ENCODE assay signal across 12 cellular contexts in the genomic region with DNA sequence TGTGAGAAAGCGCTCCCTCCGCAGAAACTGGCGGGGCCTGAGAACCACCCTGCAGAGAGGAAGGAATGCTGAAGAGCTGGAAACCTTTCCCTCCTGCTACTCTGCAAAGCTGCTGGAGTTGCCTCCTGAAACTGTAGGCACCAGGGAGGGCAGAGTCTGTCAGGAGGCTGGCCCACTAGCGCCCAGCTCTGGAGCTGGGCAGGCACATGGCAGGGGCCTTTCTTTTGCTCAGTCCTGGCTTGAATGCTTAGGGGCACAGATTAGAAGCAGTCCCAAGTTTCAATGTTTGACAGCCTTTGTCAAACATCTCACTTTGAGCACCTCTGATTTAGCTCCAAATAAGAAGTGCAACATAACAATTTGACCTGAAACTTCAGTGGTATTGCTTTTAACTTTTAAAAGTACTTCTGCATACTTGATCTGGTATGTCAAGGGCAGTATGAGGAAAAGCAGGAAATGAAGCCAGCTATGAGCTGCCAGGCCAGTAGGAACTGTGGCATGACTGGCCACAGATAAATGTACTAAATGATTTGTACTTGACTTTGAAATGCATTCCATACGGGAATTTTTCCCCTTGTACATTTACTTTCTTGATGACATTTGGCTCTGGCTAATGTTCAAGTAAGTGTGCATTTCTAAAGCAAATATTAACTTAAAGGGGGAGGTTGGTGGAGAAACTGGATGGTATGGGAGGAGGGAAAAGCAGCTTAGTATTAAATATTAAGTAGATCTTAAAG. TPM values are rescaled to one million over a fixed set of nuclear protein-coding genes. Genes with fewer than 3 reads are reported as not detected.
DNase-seq lines count a peak whose midpoint lies in the region; ATAC-seq and TF ChIP-seq lines count a peak whose summit lies in the region.
"Had no signal": no experiment of that assay in that cellular context is flagged by ENCODE, and none has a peak within 500 bp of the region (broad histone marks: within the 10 kb centered on the region; RNA-seq: fewer than 3 reads in every experiment).

No MANE protein-coding gene starts in this region.

- POLR2A ChIA-PET in activated CD8-positive, alpha-beta T cell treated with anti-CD3 and anti-CD28 coated beads for 36 hours (lab: Charles Lee), result no interaction called here

- H3K9me3 ChIP-seq in RWPE2 (ENCODE audit: severe bottlenecking), result no peaks in the 10 kb centered on the region

- ATAC-seq in RWPE2 (ENCODE audit: low read depth) (no peak), HG02759 (IDR thresholded peaks at IDR 0.05; ENCODE audit: unreplicated experiment) (no peak), HG03280 (IDR thresholded peaks at IDR 0.05; ENCODE audit: unreplicated experiment) (no peak)
- no peak for ATAC-seq in activated CD8-positive, alpha-beta T cell treated with anti-CD3 and anti-CD28 coated beads for 36 hours

- H3K27ac ChIP-seq in RWPE2 (ENCODE audit: poor library complexity, severe bottlenecking), result peak overlapping the region; percentile 97

- peaks cover 11% of the 10 kb centered on the region for H3K27me3 Mint-ChIP-seq in osteocyte (ENCODE audit: unreplicated experiment)
- H3K27me3 Mint-ChIP-seq in activated CD8-positive, alpha-beta T cell treated with anti-CD3 and anti-CD28 coated beads for 36 hours, result peaks cover 11% of the 10 kb centered on the region

- peak; percentile 15 for DNase-seq in DMS53 treated with DMSO at 0.1 percent for 48 hours (lab: John Stamatoyannopoulos, UW; ENCODE audit: unreplicated experiment)
- no peak for DNase-seq in RWPE2 (ENCODE audit: low spot score)
- peak; percentile 49 for DNase-seq in fibroblast of peridontal ligament (ENCODE audit: extremely low read depth)
- no peak for DNase-seq in osteocyte (ENCODE audit: extremely low spot score, unreplicated experiment)
- no peak for DNase-seq in activated CD8-positive, alpha-beta T cell treated with anti-CD3 and anti-CD28 coated beads for 36 hours
- no peak for DNase-seq in stimulated activated CD4-positive, alpha-beta T cell treated with anti-CD3 and anti-CD28 coated beads, Interleukin-1b, Interleukin-23, amount 100 ng/mL, for 48 hours
- DNase-seq: activated naive CD8-positive, alpha-beta T cell treated with anti-CD3 and anti-CD28 coated beads, Interleukin-2, amount 10 ng/mL, durations not matched to agents 7 days and 5 days; DMS153; KBM-7 had no signal

- H3K36me3 Mint-ChIP-seq in osteocyte (ENCODE audit: unreplicated experiment), result no peaks in the 10 kb centered on the region
- no peaks in the 10 kb centered on the region for H3K36me3 Mint-ChIP-seq in activated CD8-positive, alpha-beta T cell treated with anti-CD3 and anti-CD28 coated beads for 36 hours (ENCODE audit: low read depth)
- H3K36me3 Mint-ChIP-seq: activated naive CD8-positive, alpha-beta T cell treated with anti-CD3 and anti-CD28 coated beads, Interleukin-2, amount 10 ng/mL, durations not matched to agents 7 days and 5 days; memory B cell had no signal

- no peaks in the 10 kb centered on the region for H3K9me3 Mint-ChIP-seq in osteocyte (ENCODE audit: unreplicated experiment)
- no peaks in the 10 kb centered on the region for H3K9me3 Mint-ChIP-seq in activated CD8-positive, alpha-beta T cell treated with anti-CD3 and anti-CD28 coated beads for 36 hours
- H3K9me3 Mint-ChIP-seq: activated naive CD8-positive, alpha-beta T cell treated with anti-CD3 and anti-CD28 coated beads, Interleukin-2, amount 10 ng/mL, durations not matched to agents 7 days and 5 days; memory B cell had no signal

- CTCF ChIA-PET in activated CD8-positive, alpha-beta T cell treated with anti-CD3 and anti-CD28 coated beads for 36 hours (lab: Charles Lee), result interaction anchor here (0.8 to 1.9 kb wide), 4 partner anchors 7 to 89 kb away, joined by 3 to 6 read pairs (median 4); no protein-coding TSS in a partner anchor

- H3K4me1 Mint-ChIP-seq in osteocyte (ENCODE audit: unreplicated experiment), result peaks cover 19% of the 10 kb centered on the region
- peaks cover 11% of the 10 kb centered on the region for H3K4me1 Mint-ChIP-seq in activated CD8-positive, alpha-beta T cell treated with anti-CD3 and anti-CD28 coated beads for 36 hours (ENCODE audit: low read depth)

- H3K27ac Mint-ChIP-seq in osteocyte (ENCODE audit: unreplicated experiment), result peak overlapping the region; percentile 45
- H3K27ac Mint-ChIP-seq in activated CD8-positive, alpha-beta T cell treated with anti-CD3 and anti-CD28 coated beads for 36 hours, result no peak overlapping the region
- H3K27ac Mint-ChIP-seq: activated naive CD8-positive, alpha-beta T cell treated with anti-CD3 and anti-CD28 coated beads, Interleukin-2, amount 10 ng/mL, durations not matched to agents 7 days and 5 days; memory B cell had no signal

- no peaks in the 10 kb centered on the region for H3K27me3 ChIP-seq in RWPE2 (ENCODE audit: insufficient read depth, poor library complexity, severe bottlenecking)

- H3K4me1 ChIP-seq in RWPE2 (ENCODE audit: insufficient read depth, poor library complexity, severe bottlenecking), result peaks cover 69% of the 10 kb centered on the region

- intact Hi-C loops in activated CD8-positive, alpha-beta T cell treated with anti-CD3 and anti-CD28 coated beads for 36 hours (cut with micrococcal nuclease), result no loop called here

- TF ChIP-seq CTCF in RWPE2 (IDR thresholded peaks at IDR 0.05; ENCODE audit: poor library complexity, severe bottlenecking), result no peak
- TF ChIP-seq CTCF in osteocyte (IDR thresholded peaks at IDR 0.05), result no peak
- TF ChIP-seq CTCF in activated CD8-positive, alpha-beta T cell treated with anti-CD3 and anti-CD28 coated beads for 36 hours (IDR thresholded peaks at IDR 0.05), result no peak

- no peak overlapping the region for H3K4me3 Mint-ChIP-seq in osteocyte (ENCODE audit: unreplicated experiment)
- no peak overlapping the region for H3K4me3 Mint-ChIP-seq in activated CD8-positive, alpha-beta T cell treated with anti-CD3 and anti-CD28 coated beads for 36 hours
- H3K4me3 Mint-ChIP-seq: activated naive CD8-positive, alpha-beta T cell treated with anti-CD3 and anti-CD28 coated beads, Interleukin-2, amount 10 ng/mL, durations not matched to agents 7 days and 5 days; memory B cell had no signal

- H3K36me3 ChIP-seq in RWPE2 (ENCODE audit: low read depth), result peaks cover 85% of the 10 kb centered on the region

- no peak overlapping the region for H3K4me3 ChIP-seq in RWPE2 (ENCODE audit: severe bottlenecking)

RNA-seq across cellular contexts. Expression of a gene that starts 7.2 kb away (rescaled TPM):
- total RNA-seq in osteocyte, result not detected in 2 replicates
- total RNA-seq in activated CD8-positive, alpha-beta T cell treated with anti-CD3 and anti-CD28 coated beads for 36 hours, result under 1 TPM; 0.07 to 0.13 TPM
- total RNA-seq: activated naive CD8-positive, alpha-beta T cell treated with anti-CD3 and anti-CD28 coated beads, Interleukin-2, amount 10 ng/mL, durations not matched to agents 7 days and 5 days had no signal

RNA-seq across cellular contexts. Expression of a gene that starts 25.7 kb away (rescaled TPM):
- 4.6 and 4.8 TPM in 2 replicates for total RNA-seq in osteocyte
- 1 to 10 TPM; 7.4 to 7.5 TPM for total RNA-seq in activated CD8-positive, alpha-beta T cell treated with anti-CD3 and anti-CD28 coated beads for 36 hours

RNA-seq across cellular contexts. Expression of a gene that starts 27.8 kb away (rescaled TPM):
- total RNA-seq in osteocyte, result 15.8 TPM in 2 replicates
- total RNA-seq in activated CD8-positive, alpha-beta T cell treated with anti-CD3 and anti-CD28 coated beads for 36 hours, result 1 to 10 TPM; 3.5 to 4.3 TPM

RNA-seq across cellular contexts. Expression of a gene that starts 55.1 kb away (rescaled TPM):
- total RNA-seq in osteocyte, result not detected in 2 replicates
- total RNA-seq in activated CD8-positive, alpha-beta T cell treated with anti-CD3 and anti-CD28 coated beads for 36 hours, result not detected

Comparison
In these comparisons a context has a peak if more than half of its experiments do, and no peak if none do; other contexts are left out.
1. DNase-seq: peak in DMS53 treated with DMSO at 0.1 percent for 48 hours (single experiment) and fibroblast of peridontal ligament (single experiment); none in RWPE2 (single experiment), osteocyte (single experiment), activated CD8-positive, alpha-beta T cell treated with anti-CD3 and anti-CD28 coated beads for 36 hours (single experiment) and stimulated activated CD4-positive, alpha-beta T cell treated with anti-CD3 and anti-CD28 coated beads, Interleukin-1b, Interleukin-23, amount 100 ng/mL, for 48 hours (single experiment).